ENCODE assay signal across 15 cellular contexts in genomic region chr6:111461860-111462259, GRCh38. TPM values are rescaled to one million over a fixed set of nuclear protein-coding genes. Genes with fewer than 3 reads are reported as not detected.
DNase-seq lines count a peak whose midpoint lies in the region; ATAC-seq, FAIRE-seq and TF ChIP-seq lines count a peak whose summit lies in the region.
"Had no signal": no experiment of that assay in that cellular context is flagged by ENCODE, and none has a peak within 500 bp of the region (broad histone marks: within the 10 kb centered on the region; RNA-seq: fewer than 3 reads in every experiment).

No MANE protein-coding gene starts in this region.

- H3K4me3 ChIP-seq in KMS-11 (IDR thresholded peaks at IDR 0.05; ENCODE audit: insufficient read depth, low read depth, low read length) (no peak overlapping the region), astrocyte (ENCODE audit: insufficient read depth, low read depth, low read length) (no peak overlapping the region), muscle layer of duodenum (ENCODE audit: low read depth in 1 of 2, low read length in 2 of 2) (peak overlapping the region in 1 of 2 donors; percentile 8), mesendoderm (ENCODE audit: low read length) (no peak overlapping the region)
- H3K4me3 ChIP-seq: ovary, suprapubic skin had no signal

- no peak overlapping the region for H4K8ac ChIP-seq in mesendoderm (ENCODE audit: low read depth, low read length)

- H2AFZ ChIP-seq in KMS-11 (ENCODE audit: low read depth): no peak overlapping the region
- H2AFZ ChIP-seq in astrocyte (ENCODE audit: low read depth, low read length): no peak overlapping the region

- no peak overlapping the region for H2AK5ac ChIP-seq in mesendoderm (ENCODE audit: low read length)

- no peak for DNase-seq in CD4-positive, alpha-beta T cell
- DNase-seq in astrocyte (ENCODE audit: low read depth): no peak
- no peak for DNase-seq in NOMO-1 treated with DMSO at 0.1 percent for 48 hours (lab: John Stamatoyannopoulos, UW; ENCODE audit: unreplicated experiment)
- no peak for DNase-seq in frontal cortex (ENCODE audit: low spot score in 2 of 2)
- DNase-seq in mesendoderm: no peak
- DNase-seq: Karpas-422; kidney glomerular epithelial cell; ovary; SHP77; stimulated activated CD4-positive, alpha-beta T cell treated with anti-CD3 and anti-CD28 coated beads, Interleukin-4, amount 100 ng/mL, for 1 hour had no signal

- no peak overlapping the region for H3K18ac ChIP-seq in mesendoderm (ENCODE audit: low read length)

- H4K20me1 ChIP-seq in KMS-11 (ENCODE audit: insufficient read depth) (0 out of 2 replicates have a peak, but pooled peaks cover 3% of the 10 kb centered on the region), astrocyte (ENCODE audit: insufficient read depth, low read length) (peaks cover 32% of the 10 kb centered on the region)

- peaks cover 51% of the 10 kb centered on the region for H3K4me1 Mint-ChIP-seq in CD4-positive, alpha-beta T cell (ENCODE audit: low read depth)
- H3K4me1 Mint-ChIP-seq in astrocyte (ENCODE audit: low read depth, unreplicated experiment): peaks cover 5% of the 10 kb centered on the region

- CTCF ChIA-PET in CD4-positive, alpha-beta T cell (lab: Charles Lee): interaction anchor here (1.5 to 1.8 kb wide), 2 partner anchors 11 to 17 kb away, joined by 6 to 7 read pairs; no protein-coding TSS in a partner anchor

- no peak overlapping the region for H3K4ac ChIP-seq in mesendoderm (ENCODE audit: low read depth, low read length)

- H3K27me3 ChIP-seq in CD4-positive, alpha-beta T cell (ENCODE audit: control insufficient read depth, insufficient read depth, low read length): no peaks in the 10 kb centered on the region
- H3K27me3 ChIP-seq in KMS-11 (ENCODE audit: insufficient read depth, low read depth): no peaks in the 10 kb centered on the region
- no peaks in the 10 kb centered on the region for H3K27me3 ChIP-seq in astrocyte (ENCODE audit: insufficient read depth, low read length)
- no peaks in the 10 kb centered on the region for H3K27me3 ChIP-seq in muscle layer of duodenum (ENCODE audit: low read depth, low read length)
- no peaks in the 10 kb centered on the region for H3K27me3 ChIP-seq in mesendoderm (ENCODE audit: insufficient read depth, low read length, poor library complexity)
- H3K27me3 ChIP-seq: ovary, suprapubic skin had no signal

- POLR2A ChIA-PET in CD4-positive, alpha-beta T cell (lab: Charles Lee): interaction anchor here (0.7 kb wide), 1 partner anchor 21 kb away, joined by 5 read pairs; the partner anchor contains the start of gene REV3L

- no peak overlapping the region for H3K23ac ChIP-seq in mesendoderm (ENCODE audit: low read length)

- peaks cover 2% of the 10 kb centered on the region for H3K79me1 ChIP-seq in mesendoderm (ENCODE audit: low read length)

- H3K36me3 Mint-ChIP-seq in CD4-positive, alpha-beta T cell (ENCODE audit: low read depth): peaks cover 49% of the 10 kb centered on the region
- peaks cover 10% of the 10 kb centered on the region for H3K36me3 Mint-ChIP-seq in astrocyte (ENCODE audit: low read depth, unreplicated experiment)

- no peaks in the 10 kb centered on the region for H3K36me3 ChIP-seq in KMS-11 (ENCODE audit: insufficient read depth)
- no peaks in the 10 kb centered on the region for H3K36me3 ChIP-seq in astrocyte (ENCODE audit: insufficient read depth, low read length)
- peaks cover 2 to 7% of the 10 kb centered on the region in 2 donors for H3K36me3 ChIP-seq in muscle layer of duodenum (ENCODE audit: control insufficient read depth in 1 of 2, insufficient read depth in 2 of 2, low read length in 2 of 2)
- H3K36me3 ChIP-seq in mesendoderm (ENCODE audit: control insufficient read depth, insufficient read depth, low read length): no peaks in the 10 kb centered on the region
- H3K36me3 ChIP-seq: ovary had no signal

- no peaks in the 10 kb centered on the region for H3K9me3 ChIP-seq in CD4-positive, alpha-beta T cell (ENCODE audit: control insufficient read depth, low read length)
- H3K9me3 ChIP-seq in astrocyte (ENCODE audit: insufficient read depth, low read depth, low read length): no peaks in the 10 kb centered on the region
- peaks cover 0 to 5% of the 10 kb centered on the region in 2 donors for H3K9me3 ChIP-seq in muscle layer of duodenum (ENCODE audit: control insufficient read depth in 1 of 2, low read length in 2 of 2)
- H3K9me3 ChIP-seq: ovary had no signal

- H3K79me2 ChIP-seq in KMS-11 (ENCODE audit: insufficient read depth, low read depth): peaks cover 23% of the 10 kb centered on the region; the same call in 1 of the 2 replicates
- peaks cover 90% of the 10 kb centered on the region for H3K79me2 ChIP-seq in astrocyte (ENCODE audit: insufficient read depth, low read length)
- no peaks in the 10 kb centered on the region for H3K79me2 ChIP-seq in mesendoderm (ENCODE audit: control insufficient read depth, insufficient read depth, low read length)

- FAIRE-seq in astrocyte (lab: Jason Lieb, UNC) (no peak), frontal cortex (lab: Jason Lieb, UNC) (no peak)

- peak; percentile 60 for ATAC-seq in CD4-positive, alpha-beta T cell (ENCODE audit: poor library complexity)
- ATAC-seq in HG02884 (IDR thresholded peaks at IDR 0.05; ENCODE audit: unreplicated experiment): no peak

- no peak overlapping the region for H3K56ac ChIP-seq in mesendoderm (ENCODE audit: low read length)

- H3K4me1 ChIP-seq in KMS-11 (ENCODE audit: low read depth, poor library complexity, severe bottlenecking) (peaks cover 11% of the 10 kb centered on the region), astrocyte (ENCODE audit: insufficient read depth, low read length) (peaks cover 6% of the 10 kb centered on the region), muscle layer of duodenum (ENCODE audit: control insufficient read depth in 1 of 2, insufficient read depth in 2 of 2, low read length in 2 of 2) (peaks cover 0 to 10% of the 10 kb centered on the region in 2 donors), mesendoderm (ENCODE audit: control insufficient read depth, low read depth, low read length) (no peaks in the 10 kb centered on the region)

- no peak overlapping the region for H2BK120ac ChIP-seq in mesendoderm (ENCODE audit: low read depth, low read length)

- peak overlapping the region; percentile 63 for H3K27ac Mint-ChIP-seq in CD4-positive, alpha-beta T cell
- no peak overlapping the region for H3K27ac Mint-ChIP-seq in astrocyte (ENCODE audit: unreplicated experiment)
- H3K27ac Mint-ChIP-seq: brain had no signal

- intact Hi-C loops in CD4-positive, alpha-beta T cell (cut with DNase I, micrococcal nuclease): no loop called here

- no peaks in the 10 kb centered on the region for H3K27me3 Mint-ChIP-seq in CD4-positive, alpha-beta T cell
- H3K27me3 Mint-ChIP-seq in astrocyte (ENCODE audit: low read depth, unreplicated experiment): no peaks in the 10 kb centered on the region
- H3K27me3 Mint-ChIP-seq: brain had no signal

- no peak overlapping the region for H4K5ac ChIP-seq in mesendoderm (ENCODE audit: low read length)

- no peak for TF ChIP-seq CTCF in CD4-positive, alpha-beta T cell (IDR thresholded peaks at IDR 0.05)
- TF ChIP-seq CTCF in KMS-11 (conservative IDR thresholded peaks at IDR 0.05; ENCODE audit: low read depth, low read length) (no peak), astrocyte (IDR thresholded peaks at IDR 0.05; ENCODE audit: insufficient read depth, low read depth, low read length) (no peak)

- H3K9ac ChIP-seq in KMS-11 (no peak overlapping the region), astrocyte (ENCODE audit: low read length) (no peak overlapping the region), mesendoderm (ENCODE audit: low read length) (no peak overlapping the region)

- no peak overlapping the region for H2BK5ac ChIP-seq in mesendoderm (ENCODE audit: low read length)

- peak overlapping the region; percentile 36; the same call in 1 of the 2 replicates for H3K4me2 ChIP-seq in KMS-11
- H3K4me2 ChIP-seq in astrocyte (ENCODE audit: low read length): peak overlapping the region; percentile 67
- H3K4me2 ChIP-seq in mesendoderm (ENCODE audit: low read length): no peak overlapping the region

- peak overlapping the region; percentile 79 for H3K4me3 Mint-ChIP-seq in CD4-positive, alpha-beta T cell
- peak overlapping the region; percentile 27 for H3K4me3 Mint-ChIP-seq in astrocyte (ENCODE audit: unreplicated experiment)
- H3K4me3 Mint-ChIP-seq: brain had no signal

- no peak overlapping the region for H3K27ac ChIP-seq in CD4-positive, alpha-beta T cell (ENCODE audit: low read depth, low read length)
- H3K27ac ChIP-seq in KMS-11: no peak overlapping the region
- H3K27ac ChIP-seq in astrocyte (ENCODE audit: low read depth, low read length): no peak overlapping the region
- peak overlapping the region; percentile 19 for H3K27ac ChIP-seq in muscle layer of duodenum (ENCODE audit: low read length)
- H3K27ac ChIP-seq in mesendoderm (ENCODE audit: low read depth, low read length): no peak overlapping the region
- H3K27ac ChIP-seq: ovary, suprapubic skin had no signal

- H3K9me3 Mint-ChIP-seq in CD4-positive, alpha-beta T cell: peaks cover 10% of the 10 kb centered on the region
- peaks cover 10% of the 10 kb centered on the region for H3K9me3 Mint-ChIP-seq in astrocyte (ENCODE audit: unreplicated experiment)

- H2BK15ac ChIP-seq in mesendoderm (replicated peaks; ENCODE audit: low read depth): no peak overlapping the region

RNA-seq across cellular contexts. Expression of gene REV3L, which starts 21.2 kb away (rescaled TPM):
- 10 to 100 TPM; 17.0 to 20.6 TPM for total RNA-seq in CD4-positive, alpha-beta T cell
- 18.2 and 23.0 TPM in 2 replicates for total RNA-seq in astrocyte
- 95.0 TPM for total RNA-seq in frontal cortex
- 3.5 TPM for polyA plus RNA-seq in mesendoderm (2013, experiment 1 of 2)
- polyA plus RNA-seq in mesendoderm (2013, experiment 2 of 2): 2.2 TPM
